In genomic region chr11:695606-696381, GRCh38 we compare ENCODE assay signal across 8 cellular contexts. TPM values are rescaled to one million over a fixed set of nuclear protein-coding genes. Genes with fewer than 3 reads are reported as not detected.
A peak's percentile ranks its signal among the peaks of the same experiment; 100 is the strongest.
DNase-seq lines count a peak whose midpoint lies in the region; TF ChIP-seq lines count a peak whose summit lies in the region.

TSS of gene TMEM80 (plus strand) at chr11:695816. CDS start at chr11:695828, 12 bp downstream.

- peaks cover 8% of the 10 kb centered on the region; the same call in 1 of the 2 replicates for H3F3A ChIP-seq in Loucy (ENCODE audit: low read depth)
- no peaks in the 10 kb centered on the region for H3F3A ChIP-seq in neural cell (ENCODE audit: insufficient read depth, low read length, poor library complexity, severe bottlenecking)

- peak within 1 kb of the TSS; percentile 98 for H3K9ac ChIP-seq in Loucy (ENCODE audit: low read depth, low read length, poor library complexity, severe bottlenecking)
- H3K9ac ChIP-seq in neural cell (ENCODE audit: low read length) = peak within 1 kb of the TSS; percentile 96

- TF ChIP-seq CTCF in Loucy (conservative IDR thresholded peaks at IDR 0.05; ENCODE audit: low read length) = no peak
- TF ChIP-seq CTCF in fibroblast of villous mesenchyme (IDR thresholded peaks at IDR 0.05; ENCODE audit: insufficient read depth, low read depth, low read length) = no peak
- TF ChIP-seq CTCF in neural cell (IDR thresholded peaks at IDR 0.05; ENCODE audit: poor library complexity, severe bottlenecking) = no peak
- TF ChIP-seq CTCF in stomach (IDR thresholded peaks at IDR 0.05) = no peak

- peaks cover 55% of the 10 kb centered on the region for H3K4me1 ChIP-seq in Loucy (ENCODE audit: insufficient read depth, low read length, poor library complexity, severe bottlenecking)
- peaks cover 38 to 76% (median 60%) of the 10 kb centered on the region in 4 donors for H3K4me1 ChIP-seq in stomach

- H3K36me3 ChIP-seq in Loucy (ENCODE audit: insufficient read depth, low read length) (no peaks in the 10 kb centered on the region), neural cell (ENCODE audit: insufficient read depth, low read length) (no peaks in the 10 kb centered on the region), stomach (peaks cover 4 to 26% (median 19%) of the 10 kb centered on the region in 4 donors)

- 0 to 1% (median 1%) methylated on average over 36 to 98 of the region's 98 CpGs for WGBS in stomach, 5 donors

- no peaks in the 10 kb centered on the region for H3K9me2 ChIP-seq in Loucy (replicated peaks; ENCODE audit: low read depth, low read length)
- H3K9me2 ChIP-seq in neural cell (ENCODE audit: insufficient read depth, low read length) = no peaks in the 10 kb centered on the region

- intact Hi-C loops in stomach (cut with DNase I; ENCODE audit: low total_unique reads) = no loop called here

- H3K9me3 ChIP-seq in Loucy (ENCODE audit: insufficient read depth, low read depth, low read length) = no peaks in the 10 kb centered on the region
- no peaks in the 10 kb centered on the region for H3K9me3 ChIP-seq in neural cell (ENCODE audit: low read length)
- no peaks in the 10 kb centered on the region for H3K9me3 ChIP-seq in stomach

- no peak for TF ChIP-seq RAD21 in neural cell (conservative IDR thresholded peaks at IDR 0.05)

- H2AFZ ChIP-seq in Loucy (ENCODE audit: low read length) = peak within 1 kb of the TSS; percentile 97
- H2AFZ ChIP-seq in neural cell (ENCODE audit: low read depth, low read length) = peak within 1 kb of the TSS; percentile 65

- H4K20me1 ChIP-seq in Loucy (ENCODE audit: insufficient read depth, low read length, poor library complexity, severe bottlenecking) (peaks cover 18% of the 10 kb centered on the region), neural cell (ENCODE audit: insufficient read depth) (no peaks in the 10 kb centered on the region)

- TF ChIP-seq EP300 in neural cell (conservative IDR thresholded peaks at IDR 0.05; ENCODE audit: poor library complexity, severe bottlenecking) (peak; percentile 45), stomach (IDR thresholded peaks at IDR 0.05) (no peak)

- H3K79me2 ChIP-seq in Loucy (ENCODE audit: insufficient read depth, low read length) = peaks cover 59% of the 10 kb centered on the region
- H3K79me2 ChIP-seq in neural cell (replicated peaks; ENCODE audit: insufficient read depth, low read length) = peaks cover 23% of the 10 kb centered on the region

- TF ChIP-seq POLR2A in Raji (IDR thresholded peaks at IDR 0.05; ENCODE audit: insufficient read depth, low read depth, low read length) (peak; percentile 80), stomach (IDR thresholded peaks at IDR 0.05) (peak in 1 of 4 donors; percentile 5)

- H3K27me3 ChIP-seq in Loucy (ENCODE audit: insufficient read depth, low read length, poor library complexity, severe bottlenecking) (no peaks in the 10 kb centered on the region), neural cell (ENCODE audit: insufficient read depth, low read depth, low read length) (no peaks in the 10 kb centered on the region), stomach (no peaks in the 10 kb centered on the region)

- H3K27ac ChIP-seq in neural cell (ENCODE audit: low read length) = peak within 1 kb of the TSS; percentile 98
- H3K27ac ChIP-seq in stomach = peak within 1 kb of the TSS; percentile 95 to 100 (median 99)

- H3K4me3 ChIP-seq in Loucy (ENCODE audit: low read length, poor library complexity, severe bottlenecking) = peak within 1 kb of the TSS; percentile 94
- H3K4me3 ChIP-seq in fibroblast of villous mesenchyme (ENCODE audit: low read depth, low read length) = peak within 1 kb of the TSS; percentile 71
- peak within 1 kb of the TSS; percentile 85 for H3K4me3 ChIP-seq in neural cell (ENCODE audit: low read length)
- H3K4me3 ChIP-seq in stomach = peak within 1 kb of the TSS; percentile 75 to 94 (median 91)

- H3K4me2 ChIP-seq in Loucy (ENCODE audit: low read depth, low read length, poor library complexity, severe bottlenecking) = peak within 1 kb of the TSS; percentile 76
- peak within 1 kb of the TSS; percentile 73 for H3K4me2 ChIP-seq in neural cell (ENCODE audit: low read length)

- DNase-seq in EH (ENCODE audit: low read depth) = peak; percentile 98
- peak; percentile 98 for DNase-seq in H4 (ENCODE audit: low spot score)
- DNase-seq in activated gamma-delta T cell (lab: John Stamatoyannopoulos, UW) = peak; percentile 96
- DNase-seq in fibroblast of villous mesenchyme (ENCODE audit: low read depth) = peak; percentile 98
- peak; percentile 100 for DNase-seq in stomach

TF ChIP-seq in neural cell, 6 proteins besides CTCF, POLR2A, EP300 and RAD21:
- peak; percentile 30 for TF ChIP-seq REST (IDR thresholded peaks at IDR 0.05; ENCODE audit: borderline replicate concordance)
- peak; percentile 97 for TF ChIP-seq MXI1 (conservative IDR thresholded peaks at IDR 0.05; ENCODE audit: poor library complexity, severe bottlenecking)
- peak; percentile 44 for TF ChIP-seq SMC3 (conservative IDR thresholded peaks at IDR 0.05; ENCODE audit: poor library complexity)
- no peak for TF ChIP-seq EZH2 (IDR thresholded peaks at IDR 0.05; ENCODE audit: borderline replicate concordance, insufficient read depth, low read length, poor library complexity, severe bottlenecking)
- TF ChIP-seq TAF1 (IDR thresholded peaks at IDR 0.05; ENCODE audit: low read depth) = peak; percentile 22
- peak; percentile 81 for TF ChIP-seq POLR2AphosphoS5 (IDR thresholded peaks at IDR 0.05)

RNA-seq across cellular contexts. Expression of gene TMEM80, which starts in this region (rescaled TPM):
- 15.8 and 16.4 TPM in 2 replicates for total RNA-seq in H4 (2014; rRNA removed; shearing (Covaris generic))
- total RNA-seq in fibroblast of villous mesenchyme = 13.0 and 16.8 TPM in 2 replicates
- polyA plus RNA-seq in neural cell = 23.1 and 30.9 TPM in 2 replicates
- 11.5 and 11.9 TPM in 2 replicates for polyA minus RNA-seq in neural cell
- 10 to 100 TPM in 4 of 5 donors, 1 to 10 TPM in 1; 4.9 to 46.5 (median 21.5) TPM for total RNA-seq in stomach
- polyA plus RNA-seq in stomach = 10 to 100 TPM in 2 of 3 donors, 1 to 10 TPM in 1; 9.0 to 30.8 (median 18.1) TPM

Comparison
In these comparisons a context has a peak if more than half of its experiments do, and no peak if none do; other contexts are left out.
1. Peak in every context shown above with its lines: DNase-seq, H3K4me3 ChIP-seq and H3K27ac ChIP-seq.